17 cellular contexts compared by ENCODE assay signal in genomic region chr6:17474289-17474688, GRCh38.
A peak's percentile ranks its signal among the peaks of the same experiment; 100 is the strongest.
DNase-seq lines count a peak whose midpoint lies in the region; ATAC-seq and TF ChIP-seq lines count a peak whose summit lies in the region.
"Had no signal": no experiment of that assay in that cellular context is flagged by ENCODE, and none has a peak within 500 bp of the region (broad histone marks: within the 10 kb centered on the region; RNA-seq: fewer than 3 reads in every experiment).

No MANE protein-coding gene starts in this region.

- no peak for TF ChIP-seq EP300 in sigmoid colon (IDR thresholded peaks at IDR 0.05)

- H3K36me3 ChIP-seq in heart right ventricle (no peaks in the 10 kb centered on the region), muscle layer of duodenum (ENCODE audit: control insufficient read depth in 1 of 2, insufficient read depth in 2 of 2, low read length in 2 of 2) (no peaks in the 10 kb centered on the region), sigmoid colon (no peaks in the 10 kb centered on the region), uterus (no peaks in the 10 kb centered on the region)
- H3K36me3 ChIP-seq: BLaER1 had no signal

- DNase-seq in heart right ventricle (no peak), left cardiac atrium (no peak), sigmoid colon (no peak), uterus (no peak)
- DNase-seq: Calu3; CD4-positive, alpha-beta memory T cell; DMS53; EL; GOT3; NCI-H226 had no signal

- H3K4me1 ChIP-seq in heart right ventricle (peaks cover 0 to 33% (median 12%) of the 10 kb centered on the region in 9 donors), muscle layer of duodenum (ENCODE audit: control insufficient read depth in 1 of 2, insufficient read depth in 2 of 2, low read length in 2 of 2) (peaks cover 11 to 17% of the 10 kb centered on the region in 2 donors), sigmoid colon (peaks cover 0 to 91% (median 76%) of the 10 kb centered on the region in 4 donors), uterus (peaks cover 8 to 15% of the 10 kb centered on the region in 2 donors)

- H3K27me3 ChIP-seq in heart right ventricle: no peaks in the 10 kb centered on the region
- no peaks in the 10 kb centered on the region for H3K27me3 ChIP-seq in muscle layer of duodenum (ENCODE audit: low read depth, low read length)
- H3K27me3 ChIP-seq in sigmoid colon: no peaks in the 10 kb centered on the region
- H3K27me3 ChIP-seq in uterus: no peaks in the 10 kb centered on the region
- H3K27me3 ChIP-seq: BLaER1 had no signal

- WGBS in heart right ventricle, 2 donors: 63 to 67% methylated on average over 4 of the region's 4 CpGs
- WGBS in sigmoid colon, 2 donors: 77 to 80% methylated on average over 4 of the region's 4 CpGs

- H3K4me3 ChIP-seq in heart right ventricle (no peak overlapping the region), muscle layer of duodenum (ENCODE audit: low read depth in 1 of 2, low read length in 2 of 2) (no peak overlapping the region), sigmoid colon (no peak overlapping the region), uterus (no peak overlapping the region)
- H3K4me3 ChIP-seq: A549, BLaER1, K562 had no signal

- TF ChIP-seq POLR2A in sigmoid colon (IDR thresholded peaks at IDR 0.05) (no peak), uterus (IDR thresholded peaks at IDR 0.05) (no peak)

- H3K9me3 ChIP-seq in heart right ventricle (no peaks in the 10 kb centered on the region), muscle layer of duodenum (ENCODE audit: control insufficient read depth in 1 of 2, low read length in 2 of 2) (no peaks in the 10 kb centered on the region), sigmoid colon (no peaks in the 10 kb centered on the region), uterus (no peaks in the 10 kb centered on the region)
- H3K9me3 ChIP-seq: A549, BLaER1 had no signal

- TF ChIP-seq CTCF in heart right ventricle (IDR thresholded peaks at IDR 0.05): no peak
- TF ChIP-seq CTCF in sigmoid colon (IDR thresholded peaks at IDR 0.05): no peak
- no peak for TF ChIP-seq CTCF in uterus (IDR thresholded peaks at IDR 0.05)

- no peak for ATAC-seq in heart right ventricle
- no peak for ATAC-seq in left cardiac atrium
- ATAC-seq in GM19023 (IDR thresholded peaks at IDR 0.05; ENCODE audit: unreplicated experiment): no peak
- no peak for ATAC-seq in GM21576 (IDR thresholded peaks at IDR 0.05; ENCODE audit: unreplicated experiment)
- ATAC-seq: A549, HCT116, K562 had no signal

- intact Hi-C loops in heart right ventricle (cut with DNase I) (loop anchor here in 3 of 10 donors (5.0 to 10.0 kb wide), 3 partner anchors 177 to 189 kb away; partner anchors contain the start of gene RBM24 (in 1 of the 3)), left cardiac atrium (cut with DNase I) (loop anchor here in 1 of 2 donors (10.0 kb wide), 1 partner anchor 189 kb away; the partner anchor contains the start of gene RBM24), sigmoid colon (cut with DNase I) (loop anchor here (10.0 kb wide), 1 partner anchor 231 kb away; the partner anchor contains the start of gene NUP153), uterus (cut with DNase I; ENCODE audit: low total_unique reads) (no loop called here)

- H3K27ac ChIP-seq in heart right ventricle: peak overlapping the region in 9 of 10 donors; percentile 2 to 88 (median 78)
- H3K27ac ChIP-seq in muscle layer of duodenum (ENCODE audit: low read length): peak overlapping the region; percentile 59
- H3K27ac ChIP-seq in sigmoid colon: peak overlapping the region; percentile 73 to 87 (median 84)
- H3K27ac ChIP-seq in uterus: peak overlapping the region; percentile 79 to 80
- H3K27ac ChIP-seq: BLaER1 had no signal
